16 cellular contexts compared by ENCODE assay signal in the genomic region with DNA sequence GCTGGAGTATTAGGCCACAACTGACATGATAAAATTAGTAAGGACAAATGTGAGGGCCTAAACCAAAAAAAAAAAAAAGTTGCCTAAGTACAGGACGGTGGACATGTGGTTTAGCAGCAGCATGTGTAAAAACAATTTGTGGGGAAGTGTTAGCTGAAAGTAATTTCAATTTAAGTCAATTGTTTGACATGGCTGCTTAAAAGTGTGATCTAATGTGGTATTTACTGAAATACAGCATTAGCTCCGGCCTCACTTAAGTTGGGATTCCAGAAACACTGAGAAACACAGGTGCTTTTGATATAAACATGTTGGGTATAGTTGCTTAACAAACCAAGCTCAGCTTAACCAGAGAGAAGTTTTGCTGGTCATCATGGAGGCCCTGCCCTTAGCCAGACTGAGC.
DNase-seq lines count a peak whose midpoint lies in the region; ATAC-seq, FAIRE-seq and TF ChIP-seq lines count a peak whose summit lies in the region.
"Had no signal": no experiment of that assay in that cellular context is flagged by ENCODE, and none has a peak within 500 bp of the region (broad histone marks: within the 10 kb centered on the region; RNA-seq: fewer than 3 reads in every experiment).

No MANE protein-coding gene starts in this region.

- no peak for TF ChIP-seq POLR2A in GM12878 (IDR thresholded peaks at IDR 0.05; ENCODE audit: low read depth, low read length)

- H2AFZ ChIP-seq in GM12878 (ENCODE audit: control insufficient read depth, low read depth, low read length), result no peak overlapping the region
- H2AFZ ChIP-seq: GM23248 had no signal

- no peak for ATAC-seq in CD4-positive, CD25-positive, alpha-beta regulatory T cell (ENCODE audit: low read depth in 2 of 2)
- ATAC-seq in GM12878 (peak; percentile 42), HG02588 (IDR thresholded peaks at IDR 0.05; ENCODE audit: unreplicated experiment) (no peak), GM21390 (IDR thresholded peaks at IDR 0.05; ENCODE audit: unreplicated experiment) (no peak)
- ATAC-seq in natural killer cell treated with Interleukin-12 subunit alpha and Interleukin-12 subunit beta and Interleukin-15 and Interleukin-18, amount 100 ng/mL, for 72 hours, result peak; percentile 80 to 87

- 3% methylated on average over 2 of the region's 2 CpGs for WGBS in GM12878 (ENCODE audit: insufficient coverage, insufficient replicate concordance, low lambda C conversion rate, missing lambda C conversion rate)

- peak overlapping the region; percentile 84 to 95 (median 94) for H3K4me3 Mint-ChIP-seq in CD4-positive, CD25-positive, alpha-beta regulatory T cell
- H3K4me3 Mint-ChIP-seq in natural killer cell treated with Interleukin-12 subunit alpha and Interleukin-12 subunit beta and Interleukin-15 and Interleukin-18, amount 100 ng/mL, for 72 hours, result peak overlapping the region; percentile 80

- no peaks in the 10 kb centered on the region for H3K9me3 Mint-ChIP-seq in CD4-positive, CD25-positive, alpha-beta regulatory T cell
- peaks cover 4% of the 10 kb centered on the region for H3K9me3 Mint-ChIP-seq in natural killer cell treated with Interleukin-12 subunit alpha and Interleukin-12 subunit beta and Interleukin-15 and Interleukin-18, amount 100 ng/mL, for 72 hours

- no peak overlapping the region for H3K4me2 ChIP-seq in GM12878 (ENCODE audit: control insufficient read depth, insufficient read depth)
- H3K4me2 ChIP-seq: KMS-11 had no signal

- H3K4me3 ChIP-seq in CD4-positive, CD25-positive, alpha-beta regulatory T cell (ENCODE audit: low read depth, low read length), result peak overlapping the region; percentile 89
- no peak overlapping the region for H3K4me3 ChIP-seq in GM12878
- H3K4me3 ChIP-seq: GM23248 had no signal

- SMC1A ChIA-PET in GM12878 (lab: Charles Lee; ENCODE audit: uncharacterized antibody, unreplicated experiment), result interaction anchor here (0.6 to 5.3 kb wide), 22 partner anchors 9 to 1501 kb away, joined by 3 to 130 read pairs (median 7); no protein-coding TSS in a partner anchor

- peak overlapping the region; percentile 98 for H3K27ac ChIP-seq in CD4-positive, CD25-positive, alpha-beta regulatory T cell (ENCODE audit: insufficient read depth, low read length, poor library complexity, severe bottlenecking)
- H3K27ac ChIP-seq in GM12878 (ENCODE audit: control insufficient read depth, insufficient read depth), result peak overlapping the region; percentile 68
- H3K27ac ChIP-seq: GM23248, KMS-11, RWPE1 had no signal

- no peak overlapping the region for H3K9ac ChIP-seq in GM12878 (ENCODE audit: control insufficient read depth, insufficient read depth, low read length)
- H3K9ac ChIP-seq: GM23248, KMS-11 had no signal

- in situ Hi-C loops in GM12878 (cut with MboI), result no loop called here

- peaks cover 100% of the 10 kb centered on the region for H3K4me1 ChIP-seq in CD4-positive, CD25-positive, alpha-beta regulatory T cell (ENCODE audit: control insufficient read depth, insufficient read depth, low read length, poor library complexity, severe bottlenecking)
- H3K4me1 ChIP-seq in GM12878 (ENCODE audit: control insufficient read depth, insufficient read depth, low read length), result peaks cover 53% of the 10 kb centered on the region

- RAD21 ChIA-PET in GM12878 (lab: Charles Lee; ENCODE audit: unreplicated experiment), result interaction anchor here (0.7 to 5.0 kb wide), 16 partner anchors 10 to 120 kb away, joined by 3 to 92 read pairs (median 10); a partner anchor contains a TSS

- peak overlapping the region; percentile 97 to 100 (median 99) for H3K27ac Mint-ChIP-seq in CD4-positive, CD25-positive, alpha-beta regulatory T cell
- peak overlapping the region in 1 of 2 donors; percentile 98 for H3K27ac Mint-ChIP-seq in natural killer cell treated with Interleukin-12 subunit alpha and Interleukin-12 subunit beta and Interleukin-15 and Interleukin-18, amount 100 ng/mL, for 72 hours

- H3K36me3 ChIP-seq in CD4-positive, CD25-positive, alpha-beta regulatory T cell (ENCODE audit: control insufficient read depth, insufficient read depth, low read length), result peaks cover 13% of the 10 kb centered on the region
- peaks cover 5 to 8% of the 10 kb centered on the region in 2 experiments; a peak in 2 of 4 replicates for H3K36me3 ChIP-seq in GM12878 (ENCODE audit: control insufficient read depth in 2 of 2, insufficient read depth in 2 of 2, low read length in 1 of 2)

- no peaks in the 10 kb centered on the region for H3K9me3 ChIP-seq in CD4-positive, CD25-positive, alpha-beta regulatory T cell (ENCODE audit: control insufficient read depth in 2 of 2, low read length in 2 of 2)
- H3K9me3 ChIP-seq in GM12878 (replicated peaks; ENCODE audit: control insufficient read depth, insufficient read depth, low read length), result no peaks in the 10 kb centered on the region; the same call in 2 of the 3 replicates

- TF ChIP-seq CTCF in GM12878 (IDR thresholded peaks at IDR 0.05 in 2 of 3, conservative IDR thresholded peaks at IDR 0.05 in 1 of 3; ENCODE audit: control insufficient read depth in 2 of 3, extremely low read depth in 1 of 3, insufficient read depth in 1 of 3, low read depth in 3 of 3, low read length in 3 of 3), result no peak

- FAIRE-seq in GM19239 (lab: Jason Lieb, UNC) (peak; percentile 72), GM12878 (lab: Jason Lieb, UNC) (no peak), HTR-8/SVneo (lab: Jason Lieb, UNC) (no peak)
- FAIRE-seq: colon had no signal

- H3K4me1 Mint-ChIP-seq in CD4-positive, CD25-positive, alpha-beta regulatory T cell, result peaks cover 13 to 91% (median 71%) of the 10 kb centered on the region in 4 donors
- peaks cover 76 to 86% of the 10 kb centered on the region in 2 donors for H3K4me1 Mint-ChIP-seq in natural killer cell treated with Interleukin-12 subunit alpha and Interleukin-12 subunit beta and Interleukin-15 and Interleukin-18, amount 100 ng/mL, for 72 hours (ENCODE audit: low read depth in 2 of 2)

- no peaks in the 10 kb centered on the region for H3K27me3 Mint-ChIP-seq in CD4-positive, CD25-positive, alpha-beta regulatory T cell
- no peaks in the 10 kb centered on the region for H3K27me3 Mint-ChIP-seq in natural killer cell treated with Interleukin-12 subunit alpha and Interleukin-12 subunit beta and Interleukin-15 and Interleukin-18, amount 100 ng/mL, for 72 hours

- TF ChIP-seq RAD21 in GM12878 (IDR thresholded peaks at IDR 0.05; ENCODE audit: insufficient read depth, low read depth, low read length), result no peak

- DNase-seq in CD4-positive, CD25-positive, alpha-beta regulatory T cell, result no peak
- DNase-seq in GM19239 (ENCODE audit: insufficient read length, low spot score) (no peak), GM12878 (ENCODE audit: low read depth, low spot score) (no peak), HTR-8/SVneo (ENCODE audit: insufficient read length, low spot score) (no peak)
- peak; percentile 77 for DNase-seq in natural killer cell treated with Interleukin-12 subunit alpha and Interleukin-12 subunit beta and Interleukin-15 and Interleukin-18, amount 100 ng/mL, for 72 hours (ENCODE audit: low spot score)
- DNase-seq: GM23248; mesendoderm; NCI-H1694 treated with DMSO at 0.1 percent for 48 hours; NCI-H69; stimulated activated CD4-positive, alpha-beta T cell treated with anti-CD3 and anti-CD28 coated beads, Interleukin-1b, Interleukin-23, amount 100 ng/mL, for 48 hours; stimulated activated CD8-positive, alpha-beta memory T cell treated with anti-CD3 and anti-CD28 coated beads, Interleukin-4, amount 100 ng/mL, for 48 hours had no signal

- intact Hi-C loops in GM12878 (cut with micrococcal nuclease; ENCODE audit: unreplicated experiment), result no loop called here

- peaks cover 43% of the 10 kb centered on the region for H3K36me3 Mint-ChIP-seq in CD4-positive, CD25-positive, alpha-beta regulatory T cell
- H3K36me3 Mint-ChIP-seq in natural killer cell treated with Interleukin-12 subunit alpha and Interleukin-12 subunit beta and Interleukin-15 and Interleukin-18, amount 100 ng/mL, for 72 hours, result peaks cover 19% of the 10 kb centered on the region

- BruUV-seq in GM12878 (replicated peaks; lab: Mats Ljungman, UMichigan), result no TSS peak

- CTCF ChIA-PET in GM12878 (lab: Yijun Ruan, JAX), result interaction anchor here (0.8 to 3.3 kb wide), 12 partner anchors 9 to 495 kb away, joined by 3 to 62 read pairs (median 4); a partner anchor contains a TSS

- H3K27me3 ChIP-seq in CD4-positive, CD25-positive, alpha-beta regulatory T cell (ENCODE audit: control insufficient read depth, insufficient read depth, low read length), result no peaks in the 10 kb centered on the region
- no peaks in the 10 kb centered on the region for H3K27me3 ChIP-seq in GM12878 (replicated peaks in 1 of 2; ENCODE audit: control insufficient read depth in 2 of 2, insufficient read depth in 2 of 2, low read length in 1 of 2)

- peaks cover 56% of the 10 kb centered on the region for H3K79me2 ChIP-seq in GM12878 (ENCODE audit: control insufficient read depth, insufficient read depth, low read length)

- H4K20me1 ChIP-seq in GM12878 (ENCODE audit: control insufficient read depth, insufficient read depth), result no peaks in the 10 kb centered on the region

- POLR2A ChIA-PET in GM12878 (lab: Charles Lee), result interaction anchor here (0.7 to 3.3 kb wide), 7 partner anchors 9 to 91 kb away, joined by 3 to 56 read pairs (median 4); no protein-coding TSS in a partner anchor

- TF ChIP-seq EP300 in GM12878 (IDR thresholded peaks at IDR 0.05; ENCODE audit: borderline replicate concordance in 1 of 2, control insufficient read depth in 1 of 2, low read depth in 2 of 2, low read length in 2 of 2), result peak in 1 of 2 experiments; percentile 54; a peak in 1 of 4 replicates

TF ChIP-seq in GM12878, 131 proteins besides CTCF, POLR2A, EP300 and RAD21 (continues in another document):
- TF ChIP-seq KDM1A (IDR thresholded peaks at IDR 0.05; ENCODE audit: borderline replicate concordance), result no peak
- TF ChIP-seq, protein P1, sequence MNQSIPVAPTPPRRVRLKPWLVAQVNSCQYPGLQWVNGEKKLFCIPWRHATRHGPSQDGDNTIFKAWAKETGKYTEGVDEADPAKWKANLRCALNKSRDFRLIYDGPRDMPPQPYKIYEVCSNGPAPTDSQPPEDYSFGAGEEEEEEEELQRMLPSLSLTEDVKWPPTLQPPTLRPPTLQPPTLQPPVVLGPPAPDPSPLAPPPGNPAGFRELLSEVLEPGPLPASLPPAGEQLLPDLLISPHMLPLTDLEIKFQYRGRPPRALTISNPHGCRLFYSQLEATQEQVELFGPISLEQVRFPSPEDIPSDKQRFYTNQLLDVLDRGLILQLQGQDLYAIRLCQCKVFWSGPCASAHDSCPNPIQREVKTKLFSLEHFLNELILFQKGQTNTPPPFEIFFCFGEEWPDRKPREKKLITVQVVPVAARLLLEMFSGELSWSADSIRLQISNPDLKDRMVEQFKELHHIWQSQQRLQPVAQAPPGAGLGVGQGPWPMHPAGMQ (IDR thresholded peaks at IDR 0.05; ENCODE audit: borderline replicate concordance), result no peak
- TF ChIP-seq, protein P2, sequence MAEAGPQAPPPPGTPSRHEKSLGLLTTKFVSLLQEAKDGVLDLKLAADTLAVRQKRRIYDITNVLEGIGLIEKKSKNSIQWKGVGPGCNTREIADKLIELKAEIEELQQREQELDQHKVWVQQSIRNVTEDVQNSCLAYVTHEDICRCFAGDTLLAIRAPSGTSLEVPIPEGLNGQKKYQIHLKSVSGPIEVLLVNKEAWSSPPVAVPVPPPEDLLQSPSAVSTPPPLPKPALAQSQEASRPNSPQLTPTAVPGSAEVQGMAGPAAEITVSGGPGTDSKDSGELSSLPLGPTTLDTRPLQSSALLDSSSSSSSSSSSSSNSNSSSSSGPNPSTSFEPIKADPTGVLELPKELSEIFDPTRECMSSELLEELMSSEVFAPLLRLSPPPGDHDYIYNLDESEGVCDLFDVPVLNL (IDR thresholded peaks at IDR 0.05; ENCODE audit: low read depth, low read length), result no peak

Comparison
In these comparisons a context has a peak if more than half of its experiments do, and no peak if none do; other contexts are left out.
1. ATAC-seq: peak in GM12878 (single experiment) and natural killer cell treated with Interleukin-12 subunit alpha and Interleukin-12 subunit beta and Interleukin-15 and Interleukin-18, amount 100 ng/mL, for 72 hours (2 of 2); none in CD4-positive, CD25-positive, alpha-beta regulatory T cell (0 of 2), HG02588 (single experiment) and GM21390 (single experiment).